ENCODE assay signal across 1 cellular context in genomic region chr21:35343046-35343816, GRCh38.
TF ChIP-seq lines count a peak whose summit lies in the region.

No MANE protein-coding gene starts in this region.

TF ChIP-seq in K562, 482 proteins besides CTCF, POLR2A, EP300 and RAD21 (continued from another document):
- TF ChIP-seq JUND (IDR thresholded peaks at IDR 0.05; ENCODE audit: borderline replicate concordance, low read depth, low read length), result peak; percentile 74
- TF ChIP-seq JUND (tag; IDR thresholded peaks at IDR 0.05; ENCODE audit: borderline replicate concordance, low read depth, low read length), result peak; percentile 67; the same call in 1 of the 3 replicates
- TF ChIP-seq TFAP4 (CRISPR knock-in tag; IDR thresholded peaks at IDR 0.05; ENCODE audit: borderline replicate concordance), result no peak
- TF ChIP-seq ID3 (CRISPR knock-in tag; IDR thresholded peaks at IDR 0.05), result no peak
- no peak for TF ChIP-seq ID3 (tag; IDR thresholded peaks at IDR 0.05)
- TF ChIP-seq CBX1 (IDR thresholded peaks at IDR 0.05; ENCODE audit: low read depth), result no peak
- peak; percentile 27; the same call in 1 of the 2 replicates for TF ChIP-seq HMBOX1 (IDR thresholded peaks at IDR 0.05)
